Comparison of ENCODE assay signal across 9 cellular contexts in genomic region chr2:9143264-9143815, GRCh38.
A peak's percentile ranks its signal among the peaks of the same experiment; 100 is the strongest.
DNase-seq lines count a peak whose midpoint lies in the region; ATAC-seq and TF ChIP-seq lines count a peak whose summit lies in the region.
"Had no signal": no experiment of that assay in that cellular context is flagged by ENCODE, and none has a peak within 500 bp of the region (broad histone marks: within the 10 kb centered on the region; RNA-seq: fewer than 3 reads in every experiment).

No MANE protein-coding gene starts in this region.

- H3K27me3 ChIP-seq in GM23248 (replicated peaks; ENCODE audit: insufficient read depth): no peaks in the 10 kb centered on the region
- no peaks in the 10 kb centered on the region for H3K27me3 ChIP-seq in foreskin keratinocyte
- H3K27me3 ChIP-seq in skeletal muscle satellite cell (ENCODE audit: control insufficient read depth, insufficient read depth, low read length): no peaks in the 10 kb centered on the region

- ATAC-seq in SK-N-SH treated with all-trans-retinoic acid at 6 μM for 48 hours (peak; percentile 3), foreskin keratinocyte (no peak), HG02610 (IDR thresholded peaks at IDR 0.05; ENCODE audit: unreplicated experiment) (no peak), GM18868 (IDR thresholded peaks at IDR 0.05; ENCODE audit: unreplicated experiment) (no peak), HG02759 (IDR thresholded peaks at IDR 0.05; ENCODE audit: unreplicated experiment) (no peak)

- H3K9me3 ChIP-seq in GM23248 (ENCODE audit: low read depth): no peaks in the 10 kb centered on the region
- H3K9me3 ChIP-seq in skeletal muscle satellite cell (replicated peaks; ENCODE audit: low read length): no peaks in the 10 kb centered on the region

- peak overlapping the region; percentile 77 for H2AFZ ChIP-seq in GM23248

- H3K9me2 ChIP-seq in GM23248 (ENCODE audit: insufficient read depth): no peaks in the 10 kb centered on the region

- peaks cover 31% of the 10 kb centered on the region for H3K4me1 ChIP-seq in GM23248 (ENCODE audit: insufficient read depth)
- H3K4me1 ChIP-seq in foreskin keratinocyte: no peaks in the 10 kb centered on the region
- H3K4me1 ChIP-seq in skeletal muscle satellite cell (ENCODE audit: control insufficient read depth, insufficient read depth, low read length): peaks cover 33% of the 10 kb centered on the region

- H3K4me2 ChIP-seq in GM23248 (ENCODE audit: unreplicated experiment) (peak overlapping the region; percentile 79), skeletal muscle satellite cell (ENCODE audit: low read length) (peak overlapping the region; percentile 81)

- DNase-seq in GM23248 (peak; percentile 31), foreskin keratinocyte (no peak)
- no peak for DNase-seq in activated naive CD4-positive, alpha-beta T cell treated with Interleukin-2 at 50 U/mL for 16 hours
- DNase-seq: NCI-H1417 treated with DMSO at 0.1 percent for 48 hours had no signal

- in situ Hi-C loops in GM23248 (cut with MboI): no loop called here

- 70 to 71% methylated on average over 11 of the region's 11 CpGs for WGBS in GM23248 (ENCODE audit: low coverage in 1 of 2, low lambda C conversion rate in 2 of 2, missing lambda C conversion rate in 2 of 2), 2 experiments

- H4K20me1 ChIP-seq in GM23248 (ENCODE audit: insufficient read depth): no peaks in the 10 kb centered on the region

- peaks cover 14% of the 10 kb centered on the region; the same call in 1 of the 2 replicates for H3F3A ChIP-seq in GM23248 (ENCODE audit: insufficient read depth)

- no peak for TF ChIP-seq CTCF in foreskin keratinocyte (conservative IDR thresholded peaks at IDR 0.05)

- peak overlapping the region; percentile 77 for H3K27ac ChIP-seq in GM23248
- H3K27ac ChIP-seq in foreskin keratinocyte: peak overlapping the region; percentile 39

- peak overlapping the region; percentile 51 for H3K4me3 ChIP-seq in GM23248
- H3K4me3 ChIP-seq in skeletal muscle satellite cell (ENCODE audit: low read length): peak overlapping the region; percentile 57

- H3K36me3 ChIP-seq in GM23248 (ENCODE audit: low read depth) (no peaks in the 10 kb centered on the region), skeletal muscle satellite cell (ENCODE audit: insufficient read depth, low read length) (no peaks in the 10 kb centered on the region)

- H3K79me2 ChIP-seq in GM23248 (ENCODE audit: insufficient read depth): no peaks in the 10 kb centered on the region

- H3K9ac ChIP-seq in GM23248 (peak overlapping the region; percentile 68), skeletal muscle satellite cell (ENCODE audit: low read depth, low read length) (peak overlapping the region; percentile 62)

TF ChIP-seq in SK-N-SH treated with all-trans-retinoic acid at 6 μM for 48 hours, 23 proteins besides CTCF, POLR2A, EP300 and RAD21:
- no peak for TF ChIP-seq CREB5 (CRISPR knock-in tag; IDR thresholded peaks at IDR 0.05; ENCODE audit: low read depth)
- no peak for TF ChIP-seq ESRRG (CRISPR knock-in tag; IDR thresholded peaks at IDR 0.05)
- TF ChIP-seq RARB (CRISPR knock-in tag; IDR thresholded peaks at IDR 0.05): no peak
- no peak for TF ChIP-seq BACH2 (CRISPR knock-in tag; IDR thresholded peaks at IDR 0.05; ENCODE audit: borderline replicate concordance)
- no peak for TF ChIP-seq ZFP30 (CRISPR knock-in tag; IDR thresholded peaks at IDR 0.05)
- no peak for TF ChIP-seq CSDC2 (CRISPR knock-in tag; IDR thresholded peaks at IDR 0.05)
- TF ChIP-seq POU6F1 (CRISPR knock-in tag; IDR thresholded peaks at IDR 0.05; ENCODE audit: borderline replicate concordance, low read depth): no peak
- no peak for TF ChIP-seq TSHZ2 (CRISPR knock-in tag; IDR thresholded peaks at IDR 0.05)
- no peak for TF ChIP-seq SNAI2 (CRISPR knock-in tag; IDR thresholded peaks at IDR 0.05)
- TF ChIP-seq ZNF8 (CRISPR knock-in tag; IDR thresholded peaks at IDR 0.05): no peak
- TF ChIP-seq ISL1 (CRISPR knock-in tag; IDR thresholded peaks at IDR 0.05): no peak
- no peak for TF ChIP-seq ZNF565 (CRISPR knock-in tag; conservative IDR thresholded peaks at IDR 0.05; ENCODE audit: low read depth)
- TF ChIP-seq GLIS3 (CRISPR knock-in tag; IDR thresholded peaks at IDR 0.05): no peak
- TF ChIP-seq ARNTL (CRISPR knock-in tag; IDR thresholded peaks at IDR 0.05; ENCODE audit: borderline replicate concordance, low read depth): no peak
- no peak for TF ChIP-seq ZC3H10 (CRISPR knock-in tag; IDR thresholded peaks at IDR 0.05)
- TF ChIP-seq TCF4 (CRISPR knock-in tag; IDR thresholded peaks at IDR 0.05; ENCODE audit: borderline replicate concordance): no peak
